ENCODE assay signal across 15 cellular contexts in the genomic region with DNA sequence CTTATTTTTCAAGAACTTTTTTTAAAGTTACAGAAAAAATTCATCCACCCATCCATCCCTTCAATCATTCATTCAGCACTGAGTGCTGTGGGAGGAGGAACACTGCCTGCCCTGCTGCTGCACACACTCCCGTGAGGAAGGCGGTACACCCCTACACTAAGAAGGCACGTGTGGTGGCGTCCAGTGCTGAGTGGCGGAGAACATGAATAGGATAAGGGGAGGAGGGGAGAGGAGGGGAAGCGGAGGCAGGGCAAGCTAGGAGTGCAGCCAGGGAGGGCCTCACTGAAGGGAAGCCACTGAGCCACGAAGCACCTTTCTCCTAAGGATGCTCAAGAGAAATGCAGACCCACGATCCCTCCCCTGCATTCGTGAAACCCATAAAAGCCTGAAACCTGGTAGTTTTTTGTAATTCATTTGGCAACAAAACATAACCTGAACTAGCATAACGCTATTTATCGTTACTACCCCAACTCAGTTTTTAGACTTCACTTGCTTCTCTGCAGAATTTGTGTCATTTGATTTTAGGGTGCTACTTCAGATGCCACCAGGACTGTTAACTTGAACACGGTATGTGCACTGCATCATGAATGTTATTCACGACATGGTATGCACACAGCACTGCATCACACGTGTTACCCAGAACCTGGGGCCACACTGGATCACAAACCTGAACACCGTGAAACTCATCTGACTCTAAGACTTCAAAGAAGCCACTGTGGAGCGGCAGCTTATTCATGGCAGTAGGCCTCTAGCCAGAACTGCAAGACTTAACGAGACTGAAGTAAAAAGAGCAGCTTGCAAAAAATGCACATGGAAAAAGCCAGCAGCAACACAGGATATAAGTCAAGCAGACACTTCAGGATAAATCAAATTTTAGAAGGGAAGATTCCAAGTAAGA. TPM values are rescaled to one million over a fixed set of nuclear protein-coding genes. Genes with fewer than 3 reads are reported as not detected.
A peak's percentile ranks its signal among the peaks of the same experiment; 100 is the strongest.
DNase-seq lines count a peak whose midpoint lies in the region; ATAC-seq and TF ChIP-seq lines count a peak whose summit lies in the region.
"Had no signal": no experiment of that assay in that cellular context is flagged by ENCODE, and none has a peak within 500 bp of the region (broad histone marks: within the 10 kb centered on the region; RNA-seq: fewer than 3 reads in every experiment).

No MANE protein-coding gene starts in this region.

- H3K9ac ChIP-seq in IMR-90 (ENCODE audit: low read depth, low read length) (no peak overlapping the region), smooth muscle cell (ENCODE audit: low read depth) (no peak overlapping the region)
- H3K9ac ChIP-seq: parathyroid adenoma had no signal

- peak overlapping the region; percentile 67 for H3K27ac Mint-ChIP-seq in activated CD8-positive, alpha-beta T cell treated with anti-CD3 and anti-CD28 coated beads for 36 hours

- no peak overlapping the region for H3K4me2 ChIP-seq in IMR-90 (ENCODE audit: low read depth, low read length)
- H3K4me2 ChIP-seq in smooth muscle cell, result no peak overlapping the region

- H2BK15ac ChIP-seq in IMR-90 (ENCODE audit: low read depth, low read length), result no peak overlapping the region

- intact Hi-C loops in IMR-90 (cut with micrococcal nuclease), result no loop called here
- intact Hi-C loops in activated CD8-positive, alpha-beta T cell treated with anti-CD3 and anti-CD28 coated beads for 36 hours (cut with micrococcal nuclease), result no loop called here
- intact Hi-C loops in dorsolateral prefrontal cortex (cut with DNase I), result loop anchor here (5.0 to 10.0 kb wide), 2 partner anchors 88 to 171 kb away; no protein-coding TSS in a partner anchor

- H3K4me1 ChIP-seq in IMR-90 (ENCODE audit: control insufficient read depth, insufficient read depth, low read length) (peaks cover 10% of the 10 kb centered on the region; the same call in 1 of the 2 replicates), smooth muscle cell (ENCODE audit: low read depth) (peaks cover 13% of the 10 kb centered on the region)

- H2BK120ac ChIP-seq in IMR-90 (ENCODE audit: low read depth, low read length), result no peak overlapping the region

- no peak overlapping the region for H4K91ac ChIP-seq in IMR-90 (ENCODE audit: insufficient read depth, low read depth, low read length)

- H4K8ac ChIP-seq in IMR-90 (ENCODE audit: low read depth in 2 of 2, low read length in 2 of 2), result no peak overlapping the region

- POLR2A ChIA-PET in IMR-90 (lab: Charles Lee; ENCODE audit: unreplicated experiment), result no interaction called here
- POLR2A ChIA-PET in activated CD8-positive, alpha-beta T cell treated with anti-CD3 and anti-CD28 coated beads for 36 hours (lab: Charles Lee), result interaction anchor here (1.2 kb wide), 1 partner anchor 45 kb away, joined by 3 read pairs; no protein-coding TSS in a partner anchor
- POLR2A ChIA-PET in GM10248 (lab: Yijun Ruan, JAX), result no interaction called here

- H3K9me3 ChIP-seq in IMR-90 (ENCODE audit: control insufficient read depth, insufficient read depth, low read length) (no peaks in the 10 kb centered on the region), smooth muscle cell (replicated peaks; ENCODE audit: low read depth) (no peaks in the 10 kb centered on the region)
- H3K9me3 ChIP-seq: Peyer's patch had no signal

- H3K36me3 ChIP-seq in IMR-90 (ENCODE audit: control insufficient read depth, insufficient read depth, low read length) (peaks cover 2% of the 10 kb centered on the region; the same call in 1 of the 2 replicates), smooth muscle cell (ENCODE audit: low read depth) (no peaks in the 10 kb centered on the region)

- no peak overlapping the region for H2BK20ac ChIP-seq in IMR-90 (ENCODE audit: low read depth, low read length)

- H2AK5ac ChIP-seq in IMR-90 (ENCODE audit: low read depth, low read length), result no peak overlapping the region

- H3K4me3 ChIP-seq in IMR-90 (ENCODE audit: insufficient read depth, low read depth, low read length) (no peak overlapping the region), dorsolateral prefrontal cortex (peak overlapping the region in 35 of 59 donors; percentile 1 to 91 (median 35)), smooth muscle cell (no peak overlapping the region)
- H3K4me3 ChIP-seq: Peyer's patch had no signal

- H3K27me3 ChIP-seq in IMR-90 (ENCODE audit: control insufficient read depth, insufficient read depth, low read length) (no peaks in the 10 kb centered on the region), dorsolateral prefrontal cortex (no peaks in the 10 kb centered on the region), smooth muscle cell (ENCODE audit: low read depth) (no peaks in the 10 kb centered on the region)
- H3K27me3 ChIP-seq: Peyer's patch had no signal

- H3K56ac ChIP-seq in IMR-90 (ENCODE audit: extremely low read depth, insufficient read depth, low read length), result no peak overlapping the region

- dilution Hi-C loops in IMR-90 (cut with HindIII; ENCODE audit: low sequenced_read_pairs, unreplicated experiment), result no loop called here

- H3K9me1 ChIP-seq in IMR-90 (ENCODE audit: insufficient read depth, low read length), result no peaks in the 10 kb centered on the region; the same call in 1 of the 2 replicates

- in situ Hi-C loops in IMR-90 (cut with MboI; ENCODE audit: low sequenced_read_pairs), result no loop called here

- TF ChIP-seq CTCF in IMR-90 (conservative IDR thresholded peaks at IDR 0.05; ENCODE audit: low read depth, low read length) (no peak), dorsolateral prefrontal cortex (IDR thresholded peaks at IDR 0.05 in 54 of 56, conservative IDR thresholded peaks at IDR 0.05 in 2 of 56; ENCODE audit: low read depth in 1 of 56, partially characterized antibody in 56 of 56) (no peak), smooth muscle cell (IDR thresholded peaks at IDR 0.05; ENCODE audit: borderline replicate concordance, insufficient read depth, poor library complexity, severe bottlenecking) (no peak), GM10248 (IDR thresholded peaks at IDR 0.05; ENCODE audit: control extremely low read depth, extremely low read depth, low read depth, missing control alignments) (no peak)
- no peak for TF ChIP-seq CTCF in activated CD8-positive, alpha-beta T cell treated with anti-CD3 and anti-CD28 coated beads for 36 hours (IDR thresholded peaks at IDR 0.05)

- BruUV-seq in IMR-90 (replicated peaks; lab: Mats Ljungman, UMichigan), result no TSS peak

- no peak overlapping the region for H3K14ac ChIP-seq in IMR-90 (replicated peaks; ENCODE audit: low read depth, low read length)

- no peaks in the 10 kb centered on the region for H3K79me2 ChIP-seq in smooth muscle cell (ENCODE audit: low read depth)
- H3K79me2 ChIP-seq: parathyroid adenoma had no signal

- no peak overlapping the region for H3K18ac ChIP-seq in IMR-90 (ENCODE audit: low read depth, low read length)

- no peak for TF ChIP-seq POLR2A in IMR-90 (IDR thresholded peaks at IDR 0.05; ENCODE audit: low read depth, low read length)

- H3K23ac ChIP-seq in IMR-90 (ENCODE audit: low read depth, low read length), result no peak overlapping the region

- no peak for TF ChIP-seq RAD21 in IMR-90 (IDR thresholded peaks at IDR 0.05; ENCODE audit: low read length)

- WGBS in IMR-90 (ENCODE audit: extremely low coverage in 2 of 2, insufficient read length in 1 of 2), 2 experiments, result 92% methylated on average over 4 of the region's 17 CpGs; no CpG with 5 or more reads in 1 of the 2 experiments
- WGBS in smooth muscle cell (ENCODE audit: low lambda C conversion rate), result 87% methylated on average over 16 of the region's 17 CpGs

- no peaks in the 10 kb centered on the region for H3K9me3 Mint-ChIP-seq in activated CD8-positive, alpha-beta T cell treated with anti-CD3 and anti-CD28 coated beads for 36 hours

- DNase-seq in IMR-90, result no peak
- DNase-seq in activated CD8-positive, alpha-beta T cell treated with anti-CD3 and anti-CD28 coated beads for 36 hours, result peak; percentile 20
- DNase-seq in dorsolateral prefrontal cortex, result peak in 1 of 10 donors; percentile 35
- peak; percentile 37 for DNase-seq in stimulated activated CD8-positive, alpha-beta memory T cell treated with anti-CD3 and anti-CD28 coated beads, Interleukin-4, amount 100 ng/mL, for 48 hours
- DNase-seq in medulla oblongata (ENCODE audit: extremely low spot score), result no peak
- no peak for DNase-seq in smooth muscle cell (lab: John Stamatoyannopoulos, UW; ENCODE audit: unreplicated experiment)
- no peak for DNase-seq in GM10248 (ENCODE audit: extremely low spot score)
- no peak for DNase-seq in kidney glomerular epithelial cell (lab: John Stamatoyannopoulos, UW)
- DNase-seq: activated CD8-positive, alpha-beta memory T cell treated with anti-CD3 and anti-CD28 coated beads, Interleukin-2, amount 50 U/mL, for 4 hours; NCI-H1092; NCI-H226 had no signal

- peaks cover 0 to 3% of the 10 kb centered on the region in 2 experiments; a peak in 1 of 4 replicates for H3K79me1 ChIP-seq in IMR-90 (ENCODE audit: low read depth in 1 of 2, low read length in 2 of 2)

- no peak overlapping the region for H2AK9ac ChIP-seq in IMR-90 (replicated peaks; ENCODE audit: low read depth, low read length, poor library complexity)

- H3K4ac ChIP-seq in IMR-90 (ENCODE audit: low read depth, low read length), result no peak overlapping the region

- H3K4me3 Mint-ChIP-seq in activated CD8-positive, alpha-beta T cell treated with anti-CD3 and anti-CD28 coated beads for 36 hours, result peak overlapping the region; percentile 90

- no peak overlapping the region for H4K5ac ChIP-seq in IMR-90 (ENCODE audit: low read depth, low read length)

- no peaks in the 10 kb centered on the region for H4K20me1 ChIP-seq in IMR-90 (ENCODE audit: insufficient read depth, low read length)
- H4K20me1 ChIP-seq in smooth muscle cell (ENCODE audit: low read depth), result no peaks in the 10 kb centered on the region

- H3K27ac ChIP-seq in IMR-90 (ENCODE audit: insufficient read depth, low read length) (no peak overlapping the region), dorsolateral prefrontal cortex (peak overlapping the region in 21 of 59 donors; percentile 0 to 61 (median 31)), smooth muscle cell (ENCODE audit: low read depth) (no peak overlapping the region)
- H3K27ac ChIP-seq: epithelial cell of prostate, parathyroid adenoma had no signal

- H2AFZ ChIP-seq in IMR-90 (replicated peaks; ENCODE audit: low read length, poor library complexity), result peak overlapping the region; percentile 26
- no peak overlapping the region for H2AFZ ChIP-seq in smooth muscle cell (ENCODE audit: low read depth)
- H2AFZ ChIP-seq: parathyroid adenoma had no signal

- peaks cover 42% of the 10 kb centered on the region for H3K36me3 Mint-ChIP-seq in activated CD8-positive, alpha-beta T cell treated with anti-CD3 and anti-CD28 coated beads for 36 hours (ENCODE audit: low read depth)

- H3F3A ChIP-seq in smooth muscle cell (ENCODE audit: low read depth), result no peaks in the 10 kb centered on the region

- no peak overlapping the region for H2BK5ac ChIP-seq in IMR-90 (ENCODE audit: low read depth, low read length, poor library complexity, severe bottlenecking)

- ATAC-seq in IMR-90 (ENCODE audit: low read depth), result no peak
- ATAC-seq in activated CD8-positive, alpha-beta T cell treated with anti-CD3 and anti-CD28 coated beads for 36 hours, result no peak
- ATAC-seq: HCT116 had no signal

- peaks cover 63% of the 10 kb centered on the region for H3K4me1 Mint-ChIP-seq in activated CD8-positive, alpha-beta T cell treated with anti-CD3 and anti-CD28 coated beads for 36 hours (ENCODE audit: low read depth)

- no peaks in the 10 kb centered on the region for H3K27me3 Mint-ChIP-seq in activated CD8-positive, alpha-beta T cell treated with anti-CD3 and anti-CD28 coated beads for 36 hours

- CTCF ChIA-PET in IMR-90 (lab: Yijun Ruan, JAX) (no interaction called here), GM10248 (lab: Yijun Ruan, JAX) (interaction anchor here (1.5 to 16.3 kb wide), 13 partner anchors 8 to 189 kb away, joined by 3 to 132 read pairs (median 9); no protein-coding TSS in a partner anchor)
- CTCF ChIA-PET in activated CD8-positive, alpha-beta T cell treated with anti-CD3 and anti-CD28 coated beads for 36 hours (lab: Charles Lee), result interaction anchor here (1.0 to 4.5 kb wide), 8 partner anchors 10 to 189 kb away, joined by 3 to 23 read pairs (median 4); no protein-coding TSS in a partner anchor

RNA-seq across cellular contexts. Expression of a gene that starts 3.5 kb away (rescaled TPM):
- total RNA-seq in IMR-90 (2012; rRNA removed) (13.6 and 14.2 TPM in 2 replicates), dorsolateral prefrontal cortex (100 to 1,000 TPM in 8 of 120 experiments, 10 to 100 TPM in 112; 26.9 to 141 (median 66.3) TPM), smooth muscle cell (16.8 and 20.6 TPM in 2 replicates)
- polyA plus RNA-seq in IMR-90 (2012; rRNA removed) (23.6 and 24.9 TPM in 2 replicates), smooth muscle cell (29.3 and 34.1 TPM in 2 replicates)
- 40.7 and 68.7 TPM in 2 replicates for polyA plus RNA-seq in IMR-90 (2012; cell fraction: cytosol; rRNA removed)
- polyA plus RNA-seq in IMR-90 (2012; cell fraction: nucleus; rRNA removed; ENCODE audit: low replicate concordance), result 19.1 and 27.8 TPM in 2 replicates
- 10 to 100 TPM; 69.2 to 70.2 TPM for total RNA-seq in activated CD8-positive, alpha-beta T cell treated with anti-CD3 and anti-CD28 coated beads for 36 hours

RNA-seq across cellular contexts. Expression of a gene that starts 46.4 kb away (rescaled TPM):
- total RNA-seq in IMR-90 (2012; rRNA removed), result 8.6 and 19.4 TPM in 2 replicates
- 8.5 and 10.7 TPM in 2 replicates for polyA plus RNA-seq in IMR-90 (2012; rRNA removed)
- polyA plus RNA-seq in IMR-90 (2012; cell fraction: cytosol; rRNA removed), result 1.1 and 2.3 TPM in 2 replicates
- 3.3 and 16.3 TPM in 2 replicates for polyA plus RNA-seq in IMR-90 (2012; cell fraction: nucleus; rRNA removed; ENCODE audit: low replicate concordance)
- total RNA-seq in activated CD8-positive, alpha-beta T cell treated with anti-CD3 and anti-CD28 coated beads for 36 hours, result 10 to 100 TPM; 20.2 to 21.3 TPM
- total RNA-seq in dorsolateral prefrontal cortex, result 10 to 100 TPM; 17.9 to 39.4 (median 27.8) TPM
- 16.0 and 26.0 TPM in 2 replicates for total RNA-seq in smooth muscle cell
- 9.7 and 13.2 TPM in 2 replicates for polyA plus RNA-seq in smooth muscle cell

Comparison
In these comparisons a context has a peak if more than half of its experiments do, and no peak if none do; other contexts are left out.
1. DNase-seq: peak in activated CD8-positive, alpha-beta T cell treated with anti-CD3 and anti-CD28 coated beads for 36 hours (single experiment) and stimulated activated CD8-positive, alpha-beta memory T cell treated with anti-CD3 and anti-CD28 coated beads, Interleukin-4, amount 100 ng/mL, for 48 hours (single experiment); none in IMR-90 (single experiment), medulla oblongata (single experiment), smooth muscle cell (single experiment), GM10248 (single experiment) and kidney glomerular epithelial cell (single experiment).
2. H3K4me3 ChIP-seq: peak in dorsolateral prefrontal cortex (35 of 59); none in IMR-90 (single experiment) and smooth muscle cell (single experiment).
3. intact Hi-C loops: an anchor here in dorsolateral prefrontal cortex (5.0 to 10.0 kb wide); none called in IMR-90 and activated CD8-positive, alpha-beta T cell treated with anti-CD3 and anti-CD28 coated beads for 36 hours.